ENCODE assay signal across 29 cellular contexts in the genomic region with DNA sequence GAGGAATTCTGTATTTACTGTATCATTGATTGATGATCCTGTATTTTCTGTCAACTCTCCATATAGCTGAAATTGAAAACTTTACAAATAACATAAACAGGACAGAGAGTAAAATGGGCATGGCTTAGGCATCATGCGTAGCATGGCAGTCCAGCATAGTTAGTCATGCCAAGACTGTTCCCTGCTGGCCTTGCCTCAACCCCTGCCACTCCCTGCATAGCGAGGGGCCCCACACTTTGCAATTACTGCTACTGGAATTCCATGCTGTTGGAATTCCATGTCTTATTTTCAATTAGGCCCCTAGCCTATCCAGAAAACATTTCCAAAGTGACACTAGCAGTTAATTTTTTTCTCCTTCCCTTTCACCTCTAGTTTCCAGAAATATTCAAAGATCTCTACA. TPM values are rescaled to one million over a fixed set of nuclear protein-coding genes. Genes with fewer than 3 reads are reported as not detected.
"Had no signal": no experiment of that assay in that cellular context is flagged by ENCODE, and none has a peak within 500 bp of the region (broad histone marks: within the 10 kb centered on the region; RNA-seq: fewer than 3 reads in every experiment).

No MANE protein-coding gene starts in this region.

- H3K4me3 ChIP-seq: adrenal gland, body of pancreas, esophagus squamous epithelium, gastroesophageal sphincter, heart right ventricle had no signal

- H3K36me3 ChIP-seq: adrenal gland, esophagus squamous epithelium, gastroesophageal sphincter, heart right ventricle had no signal

- H3K4me1 ChIP-seq: adrenal gland had no signal

- DNase-seq: activated CD4-positive, alpha-beta memory T cell treated with anti-CD3 and anti-CD28 coated beads, Interleukin-2, amount 10 ng/mL, durations not matched to agents 7 days and 5 days; activated CD4-positive, alpha-beta T cell treated with anti-CD3 and anti-CD28 coated beads for 1 hour; activated CD4-positive, alpha-beta T cell treated with anti-CD3 and anti-CD28 coated beads for 4 hours; activated CD4-positive, alpha-beta T cell treated with anti-CD3 and anti-CD28 coated beads, Interleukin-2, amount 10 ng/mL, durations not matched to agents 7 days and 5 days; activated CD4-positive, alpha-beta T cell treated with anti-CD3 and anti-CD28 coated beads, Interleukin-2, amount 50 U/mL, for 4 hours; activated CD8-positive, alpha-beta memory T cell treated with anti-CD3 and anti-CD28 coated beads, Interleukin-2, amount 50 U/mL, for 48 hours; activated gamma-delta T cell; activated naive CD4-positive, alpha-beta T cell; activated naive CD4-positive, alpha-beta T cell treated with anti-CD3 and anti-CD28 coated beads, Interleukin-2, amount 10 ng/mL, durations not matched to agents 7 days and 5 days; activated T-cell treated with anti-CD3 and anti-CD28 coated beads for 4 hours; activated T-cell treated with anti-CD3 and anti-CD28 coated beads, Interleukin-2, amount 50 U/mL, for 24 hours; activated T-cell treated with anti-CD3 and anti-CD28 coated beads, Interleukin-2, amount 50 U/mL, for 72 hours; adrenal gland; amygdala; aorta; body of pancreas; caudate nucleus; cortex of kidney; dermis blood vessel endothelial cell; effector CD4-positive, alpha-beta T cell; effector memory CD8-positive, alpha-beta T cell; erythroblast; esophagus squamous epithelium; foreskin melanocyte; heart right ventricle; T-helper 2 cell had no signal

- H3K27ac ChIP-seq: adrenal gland, body of pancreas, esophagus squamous epithelium, gastroesophageal sphincter, heart right ventricle, VCaP had no signal

- H3K9me3 ChIP-seq: adrenal gland, body of pancreas, esophagus squamous epithelium had no signal

RNA-seq across cellular contexts. Expression of a gene that starts 15.1 kb away (rescaled TPM):
- total RNA-seq: activated CD4-positive, alpha-beta memory T cell treated with anti-CD3 and anti-CD28 coated beads, Interleukin-2, amount 10 ng/mL, durations not matched to agents 7 days and 5 days; activated CD4-positive, alpha-beta T cell treated with anti-CD3 and anti-CD28 coated beads, Interleukin-2, amount 10 ng/mL, durations not matched to agents 7 days and 5 days; activated T-cell treated with anti-CD3 and anti-CD28 coated beads, Interleukin-2, amount 50 U/mL, for 72 hours; dermis blood vessel endothelial cell; esophagus squamous epithelium; T-helper 1 cell treated with Interleukin-12 subunit alpha and Interleukin-12 subunit beta and Interleukin-4 antibody, amounts not matched to agents 30 ng/mL and 1 ng/mL, for 36 hours had no signal
- polyA plus RNA-seq: adrenal gland, aorta had no signal
